18 cellular contexts compared by ENCODE assay signal in the genomic region with DNA sequence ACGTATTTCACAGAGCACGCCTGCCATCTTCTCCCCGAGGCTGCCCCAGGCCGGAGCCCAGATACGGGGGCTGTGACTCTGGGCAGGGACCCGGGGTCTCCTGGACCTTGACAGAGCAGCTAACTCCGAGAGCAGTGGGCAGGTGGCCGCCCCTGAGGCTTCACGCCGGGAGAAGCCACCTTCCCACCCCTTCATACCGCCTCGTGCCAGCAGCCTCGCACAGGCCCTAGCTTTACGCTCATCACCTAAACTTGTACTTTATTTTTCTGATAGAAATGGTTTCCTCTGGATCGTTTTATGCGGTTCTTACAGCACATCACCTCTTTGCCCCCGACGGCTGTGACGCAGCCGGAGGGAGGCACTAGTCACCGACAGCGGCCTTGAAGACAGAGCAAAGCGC. TPM values are rescaled to one million over a fixed set of nuclear protein-coding genes. Genes with fewer than 3 reads are reported as not detected.
DNase-seq lines count a peak whose midpoint lies in the region; ATAC-seq and TF ChIP-seq lines count a peak whose summit lies in the region.
"Had no signal": no experiment of that assay in that cellular context is flagged by ENCODE, and none has a peak within 500 bp of the region (broad histone marks: within the 10 kb centered on the region; RNA-seq: fewer than 3 reads in every experiment).

No MANE protein-coding gene starts in this region.

- H3K9ac ChIP-seq in neuronal stem cell (ENCODE audit: low read depth, low read length, poor library complexity) = no peak overlapping the region

- H4K8ac ChIP-seq in neuronal stem cell (ENCODE audit: low read depth, low read length) = no peak overlapping the region

- no peak overlapping the region for H2AK5ac ChIP-seq in neuronal stem cell (ENCODE audit: low read depth, low read length)

- ATAC-seq in Right ventricle myocardium inferior = peak; percentile 12
- ATAC-seq in HG03135 (IDR thresholded peaks at IDR 0.05; ENCODE audit: unreplicated experiment) = no peak
- ATAC-seq: GM12878, HepG2 had no signal

- H3K9me3 Mint-ChIP-seq in chondrocyte (ENCODE audit: low read depth) = no peaks in the 10 kb centered on the region

- H2BK12ac ChIP-seq in neuronal stem cell (ENCODE audit: low read length) = no peak overlapping the region

- intact Hi-C loops in Right ventricle myocardium inferior (cut with DNase I) (no loop called here), left ventricle myocardium inferior (cut with micrococcal nuclease) (no loop called here)

- H2BK15ac ChIP-seq in neuronal stem cell (ENCODE audit: low read length) = no peak overlapping the region

- H3K36me3 Mint-ChIP-seq in chondrocyte (ENCODE audit: low read depth) = peaks cover 27% of the 10 kb centered on the region

- H3K27ac ChIP-seq in left ventricle myocardium inferior (replicated peaks) (no peak overlapping the region), neuronal stem cell (replicated peaks; ENCODE audit: low read length) (no peak overlapping the region)
- H3K27ac ChIP-seq: C4-2B had no signal

- no peak overlapping the region for H2AFZ ChIP-seq in neuronal stem cell (ENCODE audit: low read length)

- H3K27me3 ChIP-seq in left ventricle myocardium inferior (ENCODE audit: low read depth) (no peaks in the 10 kb centered on the region), neuronal stem cell (ENCODE audit: control insufficient read depth in 3 of 3, insufficient read depth in 3 of 3, low read depth in 1 of 3, low read length in 3 of 3) (no peaks in the 10 kb centered on the region)

- H2BK120ac ChIP-seq in neuronal stem cell (ENCODE audit: low read depth, low read length) = no peak overlapping the region

- H3K4me1 Mint-ChIP-seq in chondrocyte (ENCODE audit: low read depth) = peaks cover 8% of the 10 kb centered on the region

- H3K4ac ChIP-seq in neuronal stem cell (ENCODE audit: low read length) = no peak overlapping the region

- DNase-seq in Right ventricle myocardium inferior (ENCODE audit: missing footprints) = peak; percentile 53
- no peak for DNase-seq in left ventricle myocardium inferior
- DNase-seq in chondrocyte (ENCODE audit: low spot score) = no peak
- no peak for DNase-seq in neuronal stem cell (ENCODE audit: low spot score)
- DNase-seq in LoVo (ENCODE audit: low spot score) = no peak
- no peak for DNase-seq in NCI-H2196 (lab: John Stamatoyannopoulos, UW; ENCODE audit: unreplicated experiment)
- no peak for DNase-seq in SHP77 treated with DMSO at 0.1 percent for 48 hours (lab: John Stamatoyannopoulos, UW)
- DNase-seq: DMS 273 treated with DMSO at 0.1 percent for 48 hours, GDM1, HCEC 1CT, NCI-H1105 treated with DMSO at 0.1 percent for 48 hours, NCI-H187, NCI-H345, NCI-H526 had no signal

- H3K4me3 ChIP-seq in left ventricle myocardium inferior (no peak overlapping the region), neuronal stem cell (ENCODE audit: low read length in 2 of 2) (no peak overlapping the region)
- H3K4me3 ChIP-seq: GM12878 had no signal

- H3K79me1 ChIP-seq in neuronal stem cell (ENCODE audit: low read depth, low read length) = peaks cover 5% of the 10 kb centered on the region

- no CpG with 5 or more reads among the region's 23 CpGs for WGBS in neuronal stem cell (ENCODE audit: extremely low coverage in 2 of 2, insufficient read length in 2 of 2, insufficient replicate concordance in 1 of 2), 2 donors

- H3K4me2 ChIP-seq in neuronal stem cell (ENCODE audit: insufficient read depth, low read length, poor library complexity, severe bottlenecking) = no peak overlapping the region

- H3K36me3 ChIP-seq in left ventricle myocardium inferior (peaks cover 91% of the 10 kb centered on the region), neuronal stem cell (replicated peaks in 1 of 2; ENCODE audit: control insufficient read depth in 2 of 2, insufficient read depth in 2 of 2, low read length in 2 of 2) (peaks cover 55 to 96% of the 10 kb centered on the region in 2 donors)

- TF ChIP-seq CTCF in left ventricle myocardium inferior (IDR thresholded peaks at IDR 0.05; ENCODE audit: borderline replicate concordance) (no peak), chondrocyte (IDR thresholded peaks at IDR 0.05) (no peak)

- H3K4me3 Mint-ChIP-seq in chondrocyte (ENCODE audit: unreplicated experiment) = no peak overlapping the region

- H3K14ac ChIP-seq in neuronal stem cell (ENCODE audit: low read length) = no peak overlapping the region

- H3K27ac Mint-ChIP-seq in chondrocyte (ENCODE audit: unreplicated experiment) = peak overlapping the region; percentile 22

- no peak overlapping the region for H4K91ac ChIP-seq in neuronal stem cell (ENCODE audit: low read depth, low read length, poor library complexity)

- no peaks in the 10 kb centered on the region for H3K27me3 Mint-ChIP-seq in chondrocyte (ENCODE audit: low read depth)

- H3K9me3 ChIP-seq in left ventricle myocardium inferior (replicated peaks) (no peaks in the 10 kb centered on the region), neuronal stem cell (replicated peaks in 1 of 2; ENCODE audit: control insufficient read depth in 2 of 2, insufficient read depth in 1 of 2, low read depth in 1 of 2, low read length in 2 of 2) (no peaks in the 10 kb centered on the region)

- H3K18ac ChIP-seq in neuronal stem cell (ENCODE audit: low read length) = no peak overlapping the region

- peak overlapping the region; percentile 55 for H3K23ac ChIP-seq in neuronal stem cell (ENCODE audit: low read depth, low read length, poor library complexity)

- no peaks in the 10 kb centered on the region for H3K4me1 ChIP-seq in left ventricle myocardium inferior
- H3K4me1 ChIP-seq in neuronal stem cell (ENCODE audit: control insufficient read depth in 2 of 2, insufficient read depth in 1 of 2, low read depth in 1 of 2, low read length in 2 of 2) = peaks cover 9 to 14% of the 10 kb centered on the region in 2 donors

- H2BK5ac ChIP-seq in neuronal stem cell (ENCODE audit: low read length) = peak overlapping the region; percentile 62

RNA-seq across cellular contexts. Expression of a gene that starts 9.6 kb away (rescaled TPM):
- not detected for total RNA-seq in Right ventricle myocardium inferior
- not detected for total RNA-seq in left ventricle myocardium inferior
- total RNA-seq in chondrocyte = not detected in 3 replicates
- polyA plus RNA-seq in neuronal stem cell (2013, experiment 1 of 2) = not detected
- not detected for polyA plus RNA-seq in neuronal stem cell (2013, experiment 2 of 2)
- total RNA-seq: GM12878, HepG2 had no signal
- polyA plus RNA-seq: GM12878, HepG2 had no signal

RNA-seq across cellular contexts. Expression of a gene that starts 51.9 kb away (rescaled TPM):
- total RNA-seq in Right ventricle myocardium inferior (33.0 TPM), left ventricle myocardium inferior (30.7 TPM), chondrocyte (73.6 to 93.7 TPM (median 91.5 TPM) in 3 replicates)
- polyA plus RNA-seq in neuronal stem cell (2013, experiment 1 of 2) = 50.4 TPM
- 51.5 TPM for polyA plus RNA-seq in neuronal stem cell (2013, experiment 2 of 2)

RNA-seq across cellular contexts. Expression of a gene that starts 52.1 kb away (rescaled TPM):
- 0.57 TPM for total RNA-seq in Right ventricle myocardium inferior
- total RNA-seq in left ventricle myocardium inferior = 0.58 TPM
- 6.8 to 81.5 TPM (median 8.3 TPM) in 3 replicates for total RNA-seq in chondrocyte
- 0.82 TPM for polyA plus RNA-seq in neuronal stem cell (2013, experiment 1 of 2)
- polyA plus RNA-seq in neuronal stem cell (2013, experiment 2 of 2) = 0.89 TPM
